ENCODE assay signal across 8 cellular contexts in the genomic region with DNA sequence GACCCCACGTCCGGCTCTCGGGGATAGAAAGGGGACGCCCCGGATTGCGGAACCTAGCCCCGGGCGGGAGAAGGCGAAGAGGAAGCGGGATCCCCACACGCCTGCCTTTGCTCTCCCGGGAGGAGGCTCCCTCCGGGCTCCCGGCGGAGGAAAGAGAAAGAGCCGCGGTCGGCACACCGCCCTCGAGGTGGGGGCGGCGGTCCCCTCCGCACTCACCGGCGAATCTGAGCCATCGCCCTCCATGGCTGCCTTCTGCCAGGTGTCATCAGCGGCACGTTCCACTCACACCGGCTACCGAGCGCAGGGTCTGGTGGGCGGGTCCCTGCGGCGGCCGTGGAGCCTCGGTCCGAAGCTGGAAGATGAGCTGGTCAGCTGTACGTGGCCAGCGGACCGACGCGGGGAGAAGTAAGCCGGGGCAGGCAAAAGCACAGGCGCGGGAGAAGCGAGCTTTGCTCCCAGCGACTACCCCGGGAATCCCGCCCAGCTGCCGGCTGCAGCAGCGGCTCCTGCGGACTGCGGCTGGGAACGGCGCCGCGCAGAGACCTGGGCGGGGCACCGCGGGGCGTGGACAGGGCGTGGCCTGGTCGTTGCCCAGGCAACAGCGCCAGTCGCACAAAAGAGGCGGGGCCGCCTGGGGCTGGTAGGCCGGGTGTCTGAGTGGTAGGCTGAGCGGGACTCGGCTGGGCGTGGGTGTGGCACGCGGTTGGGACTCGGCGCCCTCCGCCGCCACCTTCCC. TPM values are rescaled to one million over a fixed set of nuclear protein-coding genes. Genes with fewer than 3 reads are reported as not detected.
DNase-seq lines count a peak whose midpoint lies in the region; ATAC-seq and TF ChIP-seq lines count a peak whose summit lies in the region.

Gene TRIM36, minus strand, starts transcription at position 517 of the 736 bp plus-strand sequence. Its CDS starts 274 bp downstream, at position 243.

- no peaks in the 10 kb centered on the region for H3K4me1 ChIP-seq in H9 (ENCODE audit: insufficient read depth, low read length)
- H3K4me1 ChIP-seq in foreskin keratinocyte, result no peaks in the 10 kb centered on the region
- peaks cover 0 to 2% of the 10 kb centered on the region in 2 donors for H3K4me1 ChIP-seq in neuronal stem cell (ENCODE audit: control insufficient read depth in 2 of 2, insufficient read depth in 1 of 2, low read depth in 1 of 2, low read length in 2 of 2)

- H2BK15ac ChIP-seq in H9 (ENCODE audit: low read depth, low read length), result no peak within 1 kb of the TSS
- peak within 1 kb of the TSS; percentile 98 for H2BK15ac ChIP-seq in neuronal stem cell (ENCODE audit: low read length)

- H3K18ac ChIP-seq in H9 (ENCODE audit: insufficient read length, low read depth, low read length) (peak within 1 kb of the TSS; percentile 77), neuronal stem cell (ENCODE audit: low read length) (peak within 1 kb of the TSS; percentile 99)

- peaks cover 13 to 14% of the 10 kb centered on the region in 2 experiments for H3K4me1 Mint-ChIP-seq in H9

- H2AK5ac ChIP-seq in H9 (ENCODE audit: insufficient read length, low read length), result no peak within 1 kb of the TSS
- peak within 1 kb of the TSS; percentile 70 for H2AK5ac ChIP-seq in neuronal stem cell (ENCODE audit: low read depth, low read length)

- H3K14ac ChIP-seq in H9 (ENCODE audit: insufficient read depth, low read length), result peak within 1 kb of the TSS; percentile 91
- H3K14ac ChIP-seq in neuronal stem cell (ENCODE audit: low read length), result peak within 1 kb of the TSS; percentile 97

- H3K23ac ChIP-seq in H9 (ENCODE audit: insufficient read length, low read depth, low read length) (no peak within 1 kb of the TSS), neuronal stem cell (ENCODE audit: low read depth, low read length, poor library complexity) (peak within 1 kb of the TSS; percentile 95)

- H4K5ac ChIP-seq in H9 (ENCODE audit: insufficient read length, low read depth, low read length), result no peak within 1 kb of the TSS

- H4K20me1 ChIP-seq in H9 (ENCODE audit: control insufficient read depth, insufficient read depth, insufficient read length), result no peaks in the 10 kb centered on the region

- H3K27ac ChIP-seq in H9 (ENCODE audit: insufficient read length, low read depth, low read length), result no peak within 1 kb of the TSS
- H3K27ac ChIP-seq in foreskin keratinocyte, result no peak within 1 kb of the TSS
- peak within 1 kb of the TSS; percentile 92 for H3K27ac ChIP-seq in neuronal stem cell (replicated peaks; ENCODE audit: low read length)

- no peak within 1 kb of the TSS for H3T11ph ChIP-seq in H9 (ENCODE audit: low read length)

- H3K9me3 ChIP-seq in H9 (ENCODE audit: control insufficient read depth, low read depth, low read length) (peaks cover 25% of the 10 kb centered on the region), neuronal stem cell (replicated peaks in 1 of 2; ENCODE audit: control insufficient read depth in 2 of 2, insufficient read depth in 1 of 2, low read depth in 1 of 2, low read length in 2 of 2) (peaks cover 19 to 26% of the 10 kb centered on the region in 2 donors)

- H2AFZ ChIP-seq in H9 (ENCODE audit: low read length), result no peak within 1 kb of the TSS
- peak within 1 kb of the TSS; percentile 100 for H2AFZ ChIP-seq in neuronal stem cell (ENCODE audit: low read length)

- no peak within 1 kb of the TSS for H2BK12ac ChIP-seq in H9 (ENCODE audit: insufficient read length, low read depth, low read length)
- peak within 1 kb of the TSS; percentile 22 for H2BK12ac ChIP-seq in neuronal stem cell (ENCODE audit: low read length)

- H2BK5ac ChIP-seq in H9 (ENCODE audit: insufficient read length, low read length) (no peak within 1 kb of the TSS), neuronal stem cell (ENCODE audit: low read length) (peak within 1 kb of the TSS; percentile 95)

- no peak within 1 kb of the TSS for H2BK20ac ChIP-seq in H9 (ENCODE audit: low read depth, low read length, poor library complexity, severe bottlenecking)

- peak within 1 kb of the TSS; percentile 68 for H3K9ac ChIP-seq in H9 (ENCODE audit: extremely low read depth, insufficient read length, low read length)
- H3K9ac ChIP-seq in neuronal stem cell (ENCODE audit: low read depth, low read length, poor library complexity), result peak within 1 kb of the TSS; percentile 99

- peak within 1 kb of the TSS; percentile 52 to 87 (median 76); a peak in 3 of 7 replicates for H3K27ac Mint-ChIP-seq in H9

- peak within 1 kb of the TSS; percentile 93 to 96 for H3K4me3 ChIP-seq in neuronal stem cell (ENCODE audit: low read length in 2 of 2)

- H3K79me1 ChIP-seq in H9 (ENCODE audit: insufficient read depth, low read depth, low read length, poor library complexity, severe bottlenecking) (no peaks in the 10 kb centered on the region), neuronal stem cell (ENCODE audit: low read depth, low read length) (peaks cover 15% of the 10 kb centered on the region)

- H3K23me2 ChIP-seq in H9 (ENCODE audit: insufficient read length, low read depth, low read length, poor library complexity, severe bottlenecking), result peaks cover 8% of the 10 kb centered on the region

- WGBS in H9 (ENCODE audit: extremely low coverage, insufficient read length, low lambda C conversion rate), result no CpG with 5 or more reads among the region's 77 CpGs
- WGBS in neuronal stem cell (ENCODE audit: extremely low coverage in 2 of 2, insufficient read length in 2 of 2, insufficient replicate concordance in 1 of 2), 2 donors, result no CpG with 5 or more reads among the region's 77 CpGs

- DNase-seq in GDM1 (lab: John Stamatoyannopoulos, UW) (peak; percentile 93), H9 (peak; percentile 97), M059J (ENCODE audit: low read depth) (peak; percentile 88), SHP77 treated with DMSO at 0.1 percent for 48 hours (lab: John Stamatoyannopoulos, UW) (peak; percentile 91), activated gamma-delta T cell treated with Interleukin-2 at 50 U/mL for 16 hours (peak; percentile 80), foreskin keratinocyte (peak; percentile 61 to 78), neuronal stem cell (ENCODE audit: low spot score) (peak; percentile 93), stromal cell of bone marrow (ENCODE audit: low read depth) (peak; percentile 59)

- H3K36me3 Mint-ChIP-seq in H9 (ENCODE audit: insufficient read depth in 1 of 3, low read depth in 3 of 3), result peaks cover 34 to 43% (median 39%) of the 10 kb centered on the region in 3 experiments

- H4K8ac ChIP-seq in H9 (replicated peaks; ENCODE audit: insufficient read length, low read depth, low read length) (no peak within 1 kb of the TSS), neuronal stem cell (ENCODE audit: low read depth, low read length) (peak within 1 kb of the TSS; percentile 96)

- H2BK120ac ChIP-seq in H9 (ENCODE audit: low read depth, low read length, poor library complexity, severe bottlenecking) (no peak within 1 kb of the TSS), neuronal stem cell (ENCODE audit: low read depth, low read length) (peak within 1 kb of the TSS; percentile 91)

- no peak within 1 kb of the TSS for H4K91ac ChIP-seq in H9 (ENCODE audit: insufficient read length, low read depth, low read length)
- no peak within 1 kb of the TSS for H4K91ac ChIP-seq in neuronal stem cell (ENCODE audit: low read depth, low read length, poor library complexity)

- H3K4ac ChIP-seq in H9 (ENCODE audit: low read depth, low read length), result no peak within 1 kb of the TSS
- peak within 1 kb of the TSS; percentile 84 for H3K4ac ChIP-seq in neuronal stem cell (ENCODE audit: low read length)

- peak within 1 kb of the TSS; percentile 85 to 92 for H3K4me3 Mint-ChIP-seq in H9

- H3K56ac ChIP-seq in H9 (ENCODE audit: insufficient read length, low read depth, low read length), result no peak within 1 kb of the TSS

- H3K79me2 ChIP-seq in H9 (ENCODE audit: insufficient read depth, low read length), result 0 out of 2 replicates have a peak, but pooled peaks cover 5% of the 10 kb centered on the region

- H3K36me3 ChIP-seq in neuronal stem cell (replicated peaks in 1 of 2; ENCODE audit: control insufficient read depth in 2 of 2, insufficient read depth in 2 of 2, low read length in 2 of 2), result peaks cover 0 to 8% of the 10 kb centered on the region in 2 donors

- peak; percentile 97 for ATAC-seq in foreskin keratinocyte

- H3K27me3 Mint-ChIP-seq in H9 (ENCODE audit: low read depth), result peaks cover 55% of the 10 kb centered on the region

- TF ChIP-seq CTCF in H9 (conservative IDR thresholded peaks at IDR 0.05) (peak; percentile 22; the same call in 1 of the 3 replicates), foreskin keratinocyte (conservative IDR thresholded peaks at IDR 0.05) (peak; percentile 62)

- H3K27me3 ChIP-seq in H9 (ENCODE audit: insufficient read depth, low read length), result peaks cover 3% of the 10 kb centered on the region; the same call in 1 of the 2 replicates
- peaks cover 60% of the 10 kb centered on the region for H3K27me3 ChIP-seq in foreskin keratinocyte
- peaks cover 0 to 52% (median 14%) of the 10 kb centered on the region in 3 experiments for H3K27me3 ChIP-seq in neuronal stem cell (ENCODE audit: control insufficient read depth in 3 of 3, insufficient read depth in 3 of 3, low read depth in 1 of 3, low read length in 3 of 3)

- H3K4me2 ChIP-seq in H9 (ENCODE audit: insufficient read depth, insufficient read length, low read length) (peak within 1 kb of the TSS; percentile 92), neuronal stem cell (ENCODE audit: insufficient read depth, low read length, poor library complexity, severe bottlenecking) (peak within 1 kb of the TSS; percentile 84)

- peaks cover 39% of the 10 kb centered on the region in 2 experiments for H3K9me3 Mint-ChIP-seq in H9

RNA-seq across cellular contexts. Expression of gene TRIM36, which starts in this region (rescaled TPM):
- 14.6 and 19.3 TPM in 2 replicates for total RNA-seq in H9 (2021)
- 1.6 and 3.6 TPM in 2 replicates for total RNA-seq in M059J (2014; rRNA removed; shearing (Covaris generic))
- total RNA-seq in foreskin keratinocyte, result 1.8 and 2.4 TPM in 2 replicates
- 0.32 and 0.50 TPM in 2 replicates for polyA plus RNA-seq in foreskin keratinocyte
- 17.9 TPM for polyA plus RNA-seq in neuronal stem cell (2013, experiment 1 of 2)
- 18.4 TPM for polyA plus RNA-seq in neuronal stem cell (2013, experiment 2 of 2)
